Comparison of ENCODE assay signal across 1 cellular context in genomic region chr11:60184824-60185511, GRCh38.
TF ChIP-seq lines count a peak whose summit lies in the region.

No MANE protein-coding gene starts in this region.

TF ChIP-seq in H1, 55 proteins besides CTCF, POLR2A, EP300 and RAD21:
- TF ChIP-seq, protein P1, sequence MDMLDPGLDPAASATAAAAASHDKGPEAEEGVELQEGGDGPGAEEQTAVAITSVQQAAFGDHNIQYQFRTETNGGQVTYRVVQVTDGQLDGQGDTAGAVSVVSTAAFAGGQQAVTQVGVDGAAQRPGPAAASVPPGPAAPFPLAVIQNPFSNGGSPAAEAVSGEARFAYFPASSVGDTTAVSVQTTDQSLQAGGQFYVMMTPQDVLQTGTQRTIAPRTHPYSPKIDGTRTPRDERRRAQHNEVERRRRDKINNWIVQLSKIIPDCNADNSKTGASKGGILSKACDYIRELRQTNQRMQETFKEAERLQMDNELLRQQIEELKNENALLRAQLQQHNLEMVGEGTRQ (IDR thresholded peaks at IDR 0.05; ENCODE audit: low read length), result no peak
- TF ChIP-seq HDAC2 (IDR thresholded peaks at IDR 0.05; ENCODE audit: borderline replicate concordance in 1 of 2, low read depth in 2 of 2, low read length in 2 of 2), result no peak
- TF ChIP-seq ZNF274 (IDR thresholded peaks at IDR 0.05; ENCODE audit: borderline replicate concordance, extremely low read depth, low read length), result no peak
- no peak for TF ChIP-seq RFX5 (IDR thresholded peaks at IDR 0.05; ENCODE audit: borderline replicate concordance, low read depth, low read length)
- TF ChIP-seq CREB1 (IDR thresholded peaks at IDR 0.05), result no peak
- TF ChIP-seq SUZ12 (IDR thresholded peaks at IDR 0.05; ENCODE audit: low read length), result no peak
- TF ChIP-seq, protein P2, sequence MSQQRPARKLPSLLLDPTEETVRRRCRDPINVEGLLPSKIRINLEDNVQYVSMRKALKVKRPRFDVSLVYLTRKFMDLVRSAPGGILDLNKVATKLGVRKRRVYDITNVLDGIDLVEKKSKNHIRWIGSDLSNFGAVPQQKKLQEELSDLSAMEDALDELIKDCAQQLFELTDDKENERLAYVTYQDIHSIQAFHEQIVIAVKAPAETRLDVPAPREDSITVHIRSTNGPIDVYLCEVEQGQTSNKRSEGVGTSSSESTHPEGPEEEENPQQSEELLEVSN (IDR thresholded peaks at IDR 0.05), result no peak
